Comparison of ENCODE assay signal across 1 cellular context in the genomic region with DNA sequence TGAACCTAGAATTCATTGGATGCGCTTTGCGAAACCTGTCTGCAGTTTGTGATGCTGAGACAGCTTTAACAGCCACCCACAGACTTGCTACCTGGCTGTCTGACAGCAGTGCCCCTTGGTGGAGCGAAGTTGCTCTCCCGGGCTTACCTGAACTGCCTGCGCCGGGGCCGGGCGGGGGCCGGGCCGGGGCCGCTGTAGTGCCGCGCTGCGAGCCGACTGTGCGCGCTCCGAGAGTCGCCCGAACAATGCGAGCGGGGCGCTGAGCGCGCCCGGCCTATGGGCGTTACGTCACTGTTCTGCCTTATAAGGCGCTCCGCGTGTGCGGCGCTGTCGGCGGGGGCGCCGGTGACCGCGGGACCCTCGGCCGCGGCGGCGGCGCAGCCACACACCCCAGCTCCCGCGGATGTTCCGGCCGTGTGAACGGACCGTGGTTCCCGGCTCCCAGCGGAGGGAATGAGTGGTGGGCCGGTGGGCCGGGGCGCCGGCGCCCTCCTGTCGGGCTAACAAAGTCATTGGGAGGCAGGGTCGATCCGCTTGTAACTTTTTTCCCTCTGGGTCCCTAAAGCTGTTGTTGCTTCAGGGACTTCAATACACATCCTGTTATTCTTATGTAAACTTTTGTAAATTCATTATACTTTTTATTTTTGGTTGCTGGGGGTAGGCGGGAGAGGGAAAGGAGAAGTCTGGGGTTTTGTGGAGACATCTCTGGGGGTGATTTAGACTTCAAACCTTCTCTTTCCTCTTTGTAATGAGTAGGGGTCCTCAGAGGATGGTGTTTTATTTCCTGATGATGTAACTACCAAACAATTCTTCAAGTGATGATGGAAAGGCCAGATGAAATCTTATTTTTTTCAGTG.
TF ChIP-seq lines count a peak whose summit lies in the region.

No MANE protein-coding gene starts in this region.

TF ChIP-seq in HepG2, 621 proteins besides CTCF, POLR2A, EP300 and RAD21 (continued from another document and continues in another):
- TF ChIP-seq ZNF256 (CRISPR knock-in tag; conservative IDR thresholded peaks at IDR 0.05) = 0 out of 2 replicates have a peak, but pooled peaks have one; percentile 37
- TF ChIP-seq ZNF3 (CRISPR knock-in tag; IDR thresholded peaks at IDR 0.05) = no peak
- peak; percentile 84 for TF ChIP-seq MXD1 (CRISPR knock-in tag; IDR thresholded peaks at IDR 0.05)
- no peak for TF ChIP-seq NR2F2 (IDR thresholded peaks at IDR 0.05; ENCODE audit: borderline replicate concordance, low read depth)
- TF ChIP-seq ZNF44 (CRISPR knock-in tag; IDR thresholded peaks at IDR 0.05) = no peak
- TF ChIP-seq SMAD3 (CRISPR knock-in tag; IDR thresholded peaks at IDR 0.05) = peak; percentile 35; the same call in 1 of the 2 replicates
- TF ChIP-seq ZNF253 (CRISPR knock-in tag; IDR thresholded peaks at IDR 0.05; ENCODE audit: borderline replicate concordance) = 0 out of 2 replicates have a peak, but pooled peaks have one; percentile 44
- TF ChIP-seq ZNF562 (CRISPR knock-in tag; IDR thresholded peaks at IDR 0.05; ENCODE audit: borderline replicate concordance) = no peak
- TF ChIP-seq CHD4 (IDR thresholded peaks at IDR 0.05; ENCODE audit: borderline replicate concordance, low read length) = no peak
- TF ChIP-seq, protein P1, sequence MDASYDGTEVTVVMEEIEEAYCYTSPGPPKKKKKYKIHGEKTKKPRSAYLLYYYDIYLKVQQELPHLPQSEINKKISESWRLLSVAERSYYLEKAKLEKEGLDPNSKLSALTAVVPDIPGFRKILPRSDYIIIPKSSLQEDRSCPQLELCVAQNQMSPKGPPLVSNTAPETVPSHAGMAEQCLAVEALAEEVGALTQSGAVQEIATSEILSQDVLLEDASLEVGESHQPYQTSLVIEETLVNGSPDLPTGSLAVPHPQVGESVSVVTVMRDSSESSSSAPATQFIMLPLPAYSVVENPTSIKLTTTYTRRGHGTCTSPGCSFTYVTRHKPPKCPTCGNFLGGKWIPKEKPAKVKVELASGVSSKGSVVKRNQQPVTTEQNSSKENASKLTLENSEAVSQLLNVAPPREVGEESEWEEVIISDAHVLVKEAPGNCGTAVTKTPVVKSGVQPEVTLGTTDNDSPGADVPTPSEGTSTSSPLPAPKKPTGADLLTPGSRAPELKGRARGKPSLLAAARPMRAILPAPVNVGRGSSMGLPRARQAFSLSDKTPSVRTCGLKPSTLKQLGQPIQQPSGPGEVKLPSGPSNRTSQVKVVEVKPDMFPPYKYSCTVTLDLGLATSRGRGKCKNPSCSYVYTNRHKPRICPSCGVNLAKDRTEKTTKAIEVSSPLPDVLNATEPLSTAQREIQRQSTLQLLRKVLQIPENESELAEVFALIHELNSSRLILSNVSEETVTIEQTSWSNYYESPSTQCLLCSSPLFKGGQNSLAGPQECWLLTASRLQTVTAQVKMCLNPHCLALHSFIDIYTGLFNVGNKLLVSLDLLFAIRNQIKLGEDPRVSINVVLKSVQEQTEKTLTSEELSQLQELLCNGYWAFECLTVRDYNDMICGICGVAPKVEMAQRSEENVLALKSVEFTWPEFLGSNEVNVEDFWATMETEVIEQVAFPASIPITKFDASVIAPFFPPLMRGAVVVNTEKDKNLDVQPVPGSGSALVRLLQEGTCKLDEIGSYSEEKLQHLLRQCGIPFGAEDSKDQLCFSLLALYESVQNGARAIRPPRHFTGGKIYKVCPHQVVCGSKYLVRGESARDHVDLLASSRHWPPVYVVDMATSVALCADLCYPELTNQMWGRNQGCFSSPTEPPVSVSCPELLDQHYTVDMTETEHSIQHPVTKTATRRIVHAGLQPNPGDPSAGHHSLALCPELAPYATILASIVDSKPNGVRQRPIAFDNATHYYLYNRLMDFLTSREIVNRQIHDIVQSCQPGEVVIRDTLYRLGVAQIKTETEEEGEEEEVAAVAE (CRISPR knock-in tag; IDR thresholded peaks at IDR 0.05; ENCODE audit: borderline replicate concordance) = no peak
- no peak for TF ChIP-seq RNF219 (CRISPR knock-in tag; IDR thresholded peaks at IDR 0.05)
- TF ChIP-seq PPARG (CRISPR knock-in tag; conservative IDR thresholded peaks at IDR 0.05) = peak; percentile 81
- TF ChIP-seq IKZF4 (CRISPR knock-in tag; IDR thresholded peaks at IDR 0.05; ENCODE audit: borderline replicate concordance, low read depth, not compliant biosample characterization) = no peak
- TF ChIP-seq, protein P2, sequence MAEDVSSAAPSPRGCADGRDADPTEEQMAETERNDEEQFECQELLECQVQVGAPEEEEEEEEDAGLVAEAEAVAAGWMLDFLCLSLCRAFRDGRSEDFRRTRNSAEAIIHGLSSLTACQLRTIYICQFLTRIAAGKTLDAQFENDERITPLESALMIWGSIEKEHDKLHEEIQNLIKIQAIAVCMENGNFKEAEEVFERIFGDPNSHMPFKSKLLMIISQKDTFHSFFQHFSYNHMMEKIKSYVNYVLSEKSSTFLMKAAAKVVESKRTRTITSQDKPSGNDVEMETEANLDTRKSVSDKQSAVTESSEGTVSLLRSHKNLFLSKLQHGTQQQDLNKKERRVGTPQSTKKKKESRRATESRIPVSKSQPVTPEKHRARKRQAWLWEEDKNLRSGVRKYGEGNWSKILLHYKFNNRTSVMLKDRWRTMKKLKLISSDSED (CRISPR knock-in tag; IDR thresholded peaks at IDR 0.05) = no peak
- TF ChIP-seq SRSF1 (optimal IDR thresholded peaks at IDR 0.05; ENCODE audit: low read depth, low read length) = no peak
- TF ChIP-seq SP4 (CRISPR knock-in tag; IDR thresholded peaks at IDR 0.05) = peak; percentile 78
- TF ChIP-seq AGO2 (optimal IDR thresholded peaks at IDR 0.05; ENCODE audit: low read depth, low read length) = peak; percentile 84
- no peak for TF ChIP-seq NFE2L2 (IDR thresholded peaks at IDR 0.05; ENCODE audit: low read length)
- no peak for TF ChIP-seq ZNF382 (CRISPR knock-in tag; IDR thresholded peaks at IDR 0.05; ENCODE audit: borderline replicate concordance)
- 0 out of 2 replicates have a peak, but pooled peaks have one; percentile 73 for TF ChIP-seq ZNF569 (CRISPR knock-in tag; IDR thresholded peaks at IDR 0.05; ENCODE audit: borderline replicate concordance)
- TF ChIP-seq NCOA2 (CRISPR knock-in tag; IDR thresholded peaks at IDR 0.05) = peak; percentile 50; the same call in 1 of the 2 replicates
- TF ChIP-seq AHR (CRISPR knock-in tag; IDR thresholded peaks at IDR 0.05) = peak; percentile 53; the same call in 1 of the 2 replicates
- peak; percentile 6 for TF ChIP-seq TEAD3 (CRISPR knock-in tag; optimal IDR thresholded peaks at IDR 0.05; ENCODE audit: borderline replicate concordance)
- TF ChIP-seq ZNF501 (CRISPR knock-in tag; IDR thresholded peaks at IDR 0.05) = peak; percentile 97
- TF ChIP-seq ZNF510 (CRISPR knock-in tag; IDR thresholded peaks at IDR 0.05; ENCODE audit: low read depth) = peak; percentile 73; the same call in 1 of the 2 replicates
- no peak for TF ChIP-seq STAT5B (CRISPR knock-in tag; IDR thresholded peaks at IDR 0.05)
- TF ChIP-seq HNF4G (IDR thresholded peaks at IDR 0.05; ENCODE audit: borderline replicate concordance, low read depth, low read length) = peak; percentile 32; the same call in 1 of the 2 replicates
- TF ChIP-seq HNF4G (CRISPR knock-in tag; IDR thresholded peaks at IDR 0.05; ENCODE audit: borderline replicate concordance, low read depth) = no peak; the same call in 1 of the 2 replicates
- peak; percentile 78; the same call in 1 of the 2 replicates for TF ChIP-seq DR1 (CRISPR knock-in tag; IDR thresholded peaks at IDR 0.05)
- peak; percentile 75 for TF ChIP-seq ZNF121 (CRISPR knock-in tag; IDR thresholded peaks at IDR 0.05)
- 0 out of 2 replicates have a peak, but pooled peaks have one; percentile 29 for TF ChIP-seq RNF2 (conservative IDR thresholded peaks at IDR 0.05; ENCODE audit: low read depth)
- TF ChIP-seq BCLAF1 (IDR thresholded peaks at IDR 0.05) = no peak
- peak; percentile 95 for TF ChIP-seq BCL3 (CRISPR knock-in tag; IDR thresholded peaks at IDR 0.05)
- TF ChIP-seq TSC22D2 (CRISPR knock-in tag; IDR thresholded peaks at IDR 0.05; ENCODE audit: borderline replicate concordance) = no peak
- peak; percentile 88; the same call in 1 of the 2 replicates for TF ChIP-seq ZNF232 (CRISPR knock-in tag; IDR thresholded peaks at IDR 0.05; ENCODE audit: borderline replicate concordance)
- no peak for TF ChIP-seq HNRNPUL1 (IDR thresholded peaks at IDR 0.05; ENCODE audit: low read depth, low read length)
- TF ChIP-seq, protein P3, sequence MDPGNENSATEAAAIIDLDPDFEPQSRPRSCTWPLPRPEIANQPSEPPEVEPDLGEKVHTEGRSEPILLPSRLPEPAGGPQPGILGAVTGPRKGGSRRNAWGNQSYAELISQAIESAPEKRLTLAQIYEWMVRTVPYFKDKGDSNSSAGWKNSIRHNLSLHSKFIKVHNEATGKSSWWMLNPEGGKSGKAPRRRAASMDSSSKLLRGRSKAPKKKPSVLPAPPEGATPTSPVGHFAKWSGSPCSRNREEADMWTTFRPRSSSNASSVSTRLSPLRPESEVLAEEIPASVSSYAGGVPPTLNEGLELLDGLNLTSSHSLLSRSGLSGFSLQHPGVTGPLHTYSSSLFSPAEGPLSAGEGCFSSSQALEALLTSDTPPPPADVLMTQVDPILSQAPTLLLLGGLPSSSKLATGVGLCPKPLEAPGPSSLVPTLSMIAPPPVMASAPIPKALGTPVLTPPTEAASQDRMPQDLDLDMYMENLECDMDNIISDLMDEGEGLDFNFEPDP (CRISPR knock-in tag; conservative IDR thresholded peaks at IDR 0.05) = no peak
- TF ChIP-seq DDIT3 (CRISPR knock-in tag; IDR thresholded peaks at IDR 0.05) = no peak
- TF ChIP-seq MTF1 (CRISPR knock-in tag; IDR thresholded peaks at IDR 0.05) = 0 out of 2 replicates have a peak, but pooled peaks have one; percentile 26
- TF ChIP-seq ARID2 (CRISPR knock-in tag; IDR thresholded peaks at IDR 0.05; ENCODE audit: borderline replicate concordance) = no peak; the same call in 1 of the 2 replicates
- no peak; the same call in 1 of the 2 replicates for TF ChIP-seq ZC3H13 (CRISPR knock-in tag; IDR thresholded peaks at IDR 0.05)
- peak; percentile 56; the same call in 1 of the 2 replicates for TF ChIP-seq ZNF788 (CRISPR knock-in tag; IDR thresholded peaks at IDR 0.05; ENCODE audit: borderline replicate concordance)
- TF ChIP-seq ZFAT (CRISPR knock-in tag; conservative IDR thresholded peaks at IDR 0.05) = no peak
- TF ChIP-seq NCOA5 (CRISPR knock-in tag; IDR thresholded peaks at IDR 0.05) = no peak
- TF ChIP-seq ZNF33B (CRISPR knock-in tag; IDR thresholded peaks at IDR 0.05) = no peak
- peak; percentile 59 for TF ChIP-seq PTBP1 (IDR thresholded peaks at IDR 0.05; ENCODE audit: low read depth, low read length, poor library complexity, severe bottlenecking)
- TF ChIP-seq E2F5 (CRISPR knock-in tag; conservative IDR thresholded peaks at IDR 0.05) = no peak
- no peak for TF ChIP-seq ZNF354B (CRISPR knock-in tag; IDR thresholded peaks at IDR 0.05)
- TF ChIP-seq HMGA1 (CRISPR knock-in tag; conservative IDR thresholded peaks at IDR 0.05) = no peak
- no peak for TF ChIP-seq ZNF790 (CRISPR knock-in tag; IDR thresholded peaks at IDR 0.05; ENCODE audit: borderline replicate concordance)
